In the genomic region with DNA sequence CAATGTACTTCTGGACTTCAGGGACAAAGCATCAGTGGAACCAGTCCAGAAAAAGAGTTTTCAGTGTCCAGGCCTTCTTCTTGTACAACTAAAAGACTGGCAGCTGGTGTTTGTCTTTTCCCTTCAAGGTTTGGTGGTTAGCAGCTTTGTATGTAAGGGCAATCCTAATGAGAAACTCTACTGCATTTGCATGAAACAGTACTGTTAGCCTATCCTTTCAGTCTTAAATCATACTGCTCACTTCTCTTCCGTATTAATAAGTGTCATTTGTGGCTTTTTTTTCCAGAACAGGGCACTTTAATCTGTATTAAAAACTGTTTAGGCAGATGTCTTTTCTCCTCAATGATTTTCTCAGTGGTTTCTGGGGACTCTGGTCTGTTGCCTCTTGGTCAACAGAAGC, we compare ENCODE assay signal across 14 cellular contexts. TPM values are rescaled to one million over a fixed set of nuclear protein-coding genes. Genes with fewer than 3 reads are reported as not detected.
DNase-seq lines count a peak whose midpoint lies in the region; ATAC-seq, FAIRE-seq and TF ChIP-seq lines count a peak whose summit lies in the region.
"Had no signal": no experiment of that assay in that cellular context is flagged by ENCODE, and none has a peak within 500 bp of the region (broad histone marks: within the 10 kb centered on the region; RNA-seq: fewer than 3 reads in every experiment).

No MANE protein-coding gene starts in this region.

- ATAC-seq in GM19395 (IDR thresholded peaks at IDR 0.05; ENCODE audit: unreplicated experiment) (peak; percentile 99), HG02840 (IDR thresholded peaks at IDR 0.05; ENCODE audit: low FRiP score, unreplicated experiment) (peak; percentile 94), HG03520 (IDR thresholded peaks at IDR 0.05; ENCODE audit: unreplicated experiment) (peak; percentile 78)
- ATAC-seq: gastroesophageal sphincter, left lung had no signal

- TF ChIP-seq POLR2A in GM12891 (IDR thresholded peaks at IDR 0.05; ENCODE audit: low read depth, low read length) = no peak

- intact Hi-C loops in posterior vena cava (cut with DNase I) = no loop called here

- DNase-seq in GM12891 (ENCODE audit: insufficient read length, low spot score) = no peak
- DNase-seq in HK-2 (ENCODE audit: unreplicated experiment) = no peak
- no peak for DNase-seq in posterior vena cava (ENCODE audit: low spot score)
- DNase-seq in cortex of kidney (lab: John Stamatoyannopoulos, UW) = no peak
- no peak for DNase-seq in DMS153 (lab: John Stamatoyannopoulos, UW)
- DNase-seq: activated effector memory CD4-positive, alpha-beta T cell treated with Interleukin-2 at 50 U/mL for 16 hours; GF-D8; left lung; NCI-H1417 treated with DMSO at 0.1 percent for 48 hours; uterus had no signal

- no peak for FAIRE-seq in GM12891 (lab: Jason Lieb, UNC)

TF ChIP-seq in GM12891, 5 proteins besides CTCF, POLR2A, EP300 and RAD21:
- TF ChIP-seq SPI1 (IDR thresholded peaks at IDR 0.05; ENCODE audit: low read depth, low read length) (peak; percentile 44), POLR2AphosphoS5 (IDR thresholded peaks at IDR 0.05; ENCODE audit: low read depth, low read length) (no peak)

RNA-seq across cellular contexts. Expression of gene FAM174A, which starts 48.9 kb away (rescaled TPM):
- polyA plus RNA-seq in GM12891 (2012; ENCODE audit: low read depth, missing spikeins) = 5.7 TPM
- total RNA-seq in posterior vena cava = 10 to 100 TPM; 14.5 to 21.7 TPM
